Comparison of ENCODE assay signal across 1 cellular context in genomic region chr1:24105368-24106160, GRCh38.
TF ChIP-seq lines count a peak whose summit lies in the region.

No MANE protein-coding gene starts in this region.

TF ChIP-seq in IMR-90, 13 proteins besides CTCF, POLR2A, EP300 and RAD21:
- TF ChIP-seq, protein P1, sequence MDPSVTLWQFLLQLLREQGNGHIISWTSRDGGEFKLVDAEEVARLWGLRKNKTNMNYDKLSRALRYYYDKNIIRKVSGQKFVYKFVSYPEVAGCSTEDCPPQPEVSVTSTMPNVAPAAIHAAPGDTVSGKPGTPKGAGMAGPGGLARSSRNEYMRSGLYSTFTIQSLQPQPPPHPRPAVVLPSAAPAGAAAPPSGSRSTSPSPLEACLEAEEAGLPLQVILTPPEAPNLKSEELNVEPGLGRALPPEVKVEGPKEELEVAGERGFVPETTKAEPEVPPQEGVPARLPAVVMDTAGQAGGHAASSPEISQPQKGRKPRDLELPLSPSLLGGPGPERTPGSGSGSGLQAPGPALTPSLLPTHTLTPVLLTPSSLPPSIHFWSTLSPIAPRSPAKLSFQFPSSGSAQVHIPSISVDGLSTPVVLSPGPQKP (IDR thresholded peaks at IDR 0.05; ENCODE audit: borderline replicate concordance, low read depth, low read length), result no peak
- TF ChIP-seq MAZ (IDR thresholded peaks at IDR 0.05; ENCODE audit: borderline replicate concordance, low read depth, low read length) (no peak), BHLHE40 (IDR thresholded peaks at IDR 0.05; ENCODE audit: low read depth, low read length) (no peak), CHD1 (IDR thresholded peaks at IDR 0.05; ENCODE audit: low read depth, low read length) (no peak), MAFK (IDR thresholded peaks at IDR 0.05; ENCODE audit: low read depth, low read length) (no peak), RFX5 (IDR thresholded peaks at IDR 0.05; ENCODE audit: low read depth, low read length) (no peak)
